Comparison of ENCODE assay signal across 18 cellular contexts in the genomic region with DNA sequence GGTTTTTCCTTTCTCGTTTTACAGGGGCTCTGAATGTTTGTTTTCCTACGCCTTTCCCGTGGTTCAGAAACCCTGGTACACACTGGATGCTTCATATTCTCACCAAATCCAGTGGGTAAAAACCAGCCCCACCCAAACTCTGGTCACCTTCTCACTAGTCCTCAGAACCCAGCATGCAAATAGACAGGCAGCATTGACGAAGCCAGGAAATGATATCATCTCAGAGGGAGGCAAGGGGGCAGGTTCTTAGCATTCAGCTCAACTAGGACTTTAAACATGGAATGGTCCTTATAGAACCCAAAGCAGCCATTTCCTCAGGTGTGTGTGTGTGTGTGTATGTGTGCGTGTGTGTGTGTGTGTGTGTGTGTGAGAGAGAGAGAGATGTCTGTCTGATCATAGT.
DNase-seq lines count a peak whose midpoint lies in the region; ATAC-seq, FAIRE-seq and TF ChIP-seq lines count a peak whose summit lies in the region.
"Had no signal": no experiment of that assay in that cellular context is flagged by ENCODE, and none has a peak within 500 bp of the region (broad histone marks: within the 10 kb centered on the region; RNA-seq: fewer than 3 reads in every experiment).

No MANE protein-coding gene starts in this region.

- ATAC-seq in GM18505 (IDR thresholded peaks at IDR 0.05; ENCODE audit: unreplicated experiment) = peak; percentile 53
- ATAC-seq in GM19324 (IDR thresholded peaks at IDR 0.05; ENCODE audit: low FRiP score, unreplicated experiment) = peak; percentile 55
- peak; percentile 77 for ATAC-seq in HG03442 (IDR thresholded peaks at IDR 0.05; ENCODE audit: unreplicated experiment)
- ATAC-seq: activated naive CD4-positive, alpha-beta T cell treated with anti-CD3 and anti-CD28 coated beads, Interleukin-2, amount 50 U/mL, for 72 hours; heart right ventricle had no signal

- intact Hi-C loops in esophagus muscularis mucosa (cut with DNase I) (no loop called here), sigmoid colon (cut with DNase I) (no loop called here)

- H3K4me3 ChIP-seq in bronchial epithelial cell (ENCODE audit: low read depth, low read length) (no peak overlapping the region), esophagus muscularis mucosa (no peak overlapping the region), sigmoid colon (no peak overlapping the region)
- H3K4me3 ChIP-seq: BLaER1 treated with 17β-estradiol and CSF1 and Interleukin-3, amounts not matched to agents 10 nM and 100 nM; breast epithelium; esophagus squamous epithelium; heart right ventricle had no signal

- no peak for TF ChIP-seq EP300 in esophagus muscularis mucosa (IDR thresholded peaks at IDR 0.05)
- TF ChIP-seq EP300 in sigmoid colon (IDR thresholded peaks at IDR 0.05) = no peak

- peak; percentile 17 for DNase-seq in bronchial epithelial cell (ENCODE audit: low read depth)
- no peak for DNase-seq in NOMO-1 treated with DMSO at 0.1 percent for 48 hours (lab: John Stamatoyannopoulos, UW; ENCODE audit: unreplicated experiment)
- no peak for DNase-seq in COLO668 (lab: John Stamatoyannopoulos, UW; ENCODE audit: unreplicated experiment)
- no peak for DNase-seq in esophagus muscularis mucosa (ENCODE audit: extremely low spot score)
- no peak for DNase-seq in sigmoid colon
- DNase-seq: DMS153, esophagus squamous epithelium, heart right ventricle, Kasumi-1, mammary epithelial cell, NCI-H1417 treated with DMSO at 0.1 percent for 48 hours had no signal

- no peaks in the 10 kb centered on the region for H3K27me3 ChIP-seq in bronchial epithelial cell (ENCODE audit: control insufficient read depth, insufficient read depth, low read length)
- no peaks in the 10 kb centered on the region for H3K27me3 ChIP-seq in esophagus muscularis mucosa
- no peaks in the 10 kb centered on the region for H3K27me3 ChIP-seq in sigmoid colon
- H3K27me3 ChIP-seq: BLaER1 treated with 17β-estradiol and CSF1 and Interleukin-3, amounts not matched to agents 10 nM and 100 nM; breast epithelium; esophagus squamous epithelium had no signal

- H3K36me3 ChIP-seq in bronchial epithelial cell (ENCODE audit: control insufficient read depth, insufficient read depth, low read length) (no peaks in the 10 kb centered on the region), esophagus muscularis mucosa (no peaks in the 10 kb centered on the region), sigmoid colon (no peaks in the 10 kb centered on the region)
- H3K36me3 ChIP-seq: breast epithelium, esophagus squamous epithelium, heart right ventricle had no signal

- FAIRE-seq in bronchial epithelial cell (lab: Jason Lieb, UNC) = no peak
- FAIRE-seq: islet of Langerhans had no signal

- WGBS in esophagus muscularis mucosa = 48% methylated on average over 5 of the region's 5 CpGs
- WGBS in sigmoid colon, 2 donors = 53 to 56% methylated on average over 5 of the region's 5 CpGs

- H3K4me1 ChIP-seq in esophagus muscularis mucosa = no peaks in the 10 kb centered on the region
- no peaks in the 10 kb centered on the region for H3K4me1 ChIP-seq in sigmoid colon
- H3K4me1 ChIP-seq: breast epithelium, esophagus squamous epithelium, heart right ventricle had no signal

- no peak for TF ChIP-seq CTCF in bronchial epithelial cell (IDR thresholded peaks at IDR 0.05; ENCODE audit: insufficient read depth, low read length, severe bottlenecking)
- no peak for TF ChIP-seq CTCF in esophagus muscularis mucosa (IDR thresholded peaks at IDR 0.05)
- TF ChIP-seq CTCF in sigmoid colon (IDR thresholded peaks at IDR 0.05) = no peak

- no peak overlapping the region for H3K27ac ChIP-seq in esophagus muscularis mucosa (replicated peaks in 1 of 4)
- H3K27ac ChIP-seq in sigmoid colon = no peak overlapping the region
- H3K27ac ChIP-seq: BLaER1 treated with 17β-estradiol and CSF1 and Interleukin-3, amounts not matched to agents 10 nM and 100 nM; breast epithelium; esophagus squamous epithelium; heart right ventricle had no signal

- TF ChIP-seq POLR2A in GM18505 (IDR thresholded peaks at IDR 0.05; ENCODE audit: borderline replicate concordance, extremely low read depth, insufficient read depth, insufficient read length) (no peak), esophagus muscularis mucosa (IDR thresholded peaks at IDR 0.05; ENCODE audit: low read depth) (no peak), sigmoid colon (IDR thresholded peaks at IDR 0.05) (no peak)

- no peaks in the 10 kb centered on the region for H3K9me3 ChIP-seq in esophagus muscularis mucosa
- H3K9me3 ChIP-seq in sigmoid colon = no peaks in the 10 kb centered on the region
- H3K9me3 ChIP-seq: BLaER1 treated with 17β-estradiol and CSF1 and Interleukin-3, amounts not matched to agents 10 nM and 100 nM; breast epithelium; esophagus squamous epithelium; heart right ventricle had no signal
